26 cellular contexts compared by ENCODE assay signal in the genomic region with DNA sequence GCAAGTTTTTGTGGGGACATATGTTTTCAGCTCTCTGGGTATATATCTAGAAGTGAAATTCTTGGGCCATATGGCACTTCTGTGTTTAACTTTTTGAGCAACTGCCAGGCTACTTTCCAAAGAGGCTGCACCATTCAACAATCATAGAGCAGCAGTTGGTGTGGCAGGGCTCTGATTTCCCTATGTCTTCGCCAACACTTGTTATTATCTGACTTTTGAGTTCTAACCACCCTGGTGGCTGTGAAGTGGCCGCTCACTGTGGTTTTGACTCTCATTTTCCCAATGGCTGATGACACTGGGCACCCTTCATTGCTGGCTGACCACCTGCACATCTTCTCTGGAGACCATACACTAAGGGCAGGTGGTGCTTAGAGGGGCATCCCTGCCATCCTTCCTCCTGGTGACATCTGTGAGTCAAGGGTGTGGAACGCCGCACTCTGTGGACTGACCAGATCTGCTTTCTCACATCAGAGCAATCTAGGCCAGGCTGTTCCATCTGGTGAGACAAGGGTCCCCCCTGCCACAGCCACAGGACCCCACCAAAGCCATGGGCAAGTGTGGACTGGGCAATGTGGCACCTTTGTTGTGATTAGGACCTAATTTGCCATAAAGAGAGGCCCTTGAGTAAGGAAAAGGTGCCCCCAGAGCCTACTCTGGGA. TPM values are rescaled to one million over a fixed set of nuclear protein-coding genes. Genes with fewer than 3 reads are reported as not detected.
"Had no signal": no experiment of that assay in that cellular context is flagged by ENCODE, and none has a peak within 500 bp of the region (broad histone marks: within the 10 kb centered on the region; RNA-seq: fewer than 3 reads in every experiment).

No MANE protein-coding gene starts in this region.

- H3K4me3 ChIP-seq: gastroesophageal sphincter, mucosa of descending colon, smooth muscle cell, thyroid gland had no signal

- ATAC-seq: activated CD8-positive, alpha-beta memory T cell treated with anti-CD3 and anti-CD28 coated beads, Interleukin-2, amount 10 ng/mL, durations not matched to agents 7 days and 5 days; gastroesophageal sphincter; left cardiac atrium; mucosa of descending colon; sciatic nerve; T-helper 17 cell had no signal

- DNase-seq: activated CD4-positive, alpha-beta memory T cell treated with anti-CD3 and anti-CD28 coated beads, Interleukin-2, amount 10 ng/mL, durations not matched to agents 7 days and 5 days; activated CD4-positive, alpha-beta T cell treated with anti-CD3 and anti-CD28 coated beads for 48 hours; activated CD4-positive, CD25-positive, alpha-beta regulatory T cell; activated CD8-positive, alpha-beta memory T cell treated with anti-CD3 and anti-CD28 coated beads, Interleukin-2, amount 10 ng/mL, durations not matched to agents 7 days and 5 days; activated naive CD8-positive, alpha-beta T cell treated with anti-CD3 and anti-CD28 coated beads for 36 hours; cortex of kidney; head of caudate nucleus; hypothalamus; left cardiac atrium; nephron progenitor cell; stimulated activated CD4-positive, alpha-beta T cell treated with anti-CD3 and anti-CD28 coated beads, Interleukin-4, amount 100 ng/mL, for 1 hour; substantia nigra; SW 1271; T-helper 17 cell; thyroid gland had no signal

- H3K9me3 ChIP-seq: thyroid gland had no signal

- H3K27ac ChIP-seq: epithelial cell of prostate, gastroesophageal sphincter, parathyroid adenoma, thyroid gland had no signal

- H3K27me3 ChIP-seq: gastroesophageal sphincter, thyroid gland had no signal

- H3K27me3 Mint-ChIP-seq: activated CD4-positive, alpha-beta memory T cell treated with anti-CD3 and anti-CD28 coated beads, Interleukin-2, amount 10 ng/mL, durations not matched to agents 7 days and 5 days; activated CD8-positive, alpha-beta memory T cell treated with anti-CD3 and anti-CD28 coated beads, Interleukin-2, amount 10 ng/mL, durations not matched to agents 7 days and 5 days; activated naive CD8-positive, alpha-beta T cell treated with anti-CD3 and anti-CD28 coated beads for 36 hours; stimulated activated naive CD8-positive, alpha-beta T cell treated with anti-CD3 and anti-CD28 coated beads, Interleukin-15, Interleukin-2, amounts not matched to agents 100 ng/mL and 50 ng/mL, for 24 hours; T-helper 17 cell had no signal

- H3K27ac Mint-ChIP-seq: activated CD4-positive, alpha-beta memory T cell treated with anti-CD3 and anti-CD28 coated beads, Interleukin-2, amount 10 ng/mL, durations not matched to agents 7 days and 5 days; activated CD8-positive, alpha-beta memory T cell treated with anti-CD3 and anti-CD28 coated beads, Interleukin-2, amount 10 ng/mL, durations not matched to agents 7 days and 5 days; activated naive CD8-positive, alpha-beta T cell treated with anti-CD3 and anti-CD28 coated beads for 36 hours; activated T-helper 1 cell treated with anti-CD3 and anti-CD28 coated beads, Interleukin-12 subunit alpha, Interleukin-12 subunit beta, Interleukin-2, Interleukin-4 antibody, amounts not matched to agents 30 ng/mL and 10 ng/mL and 1 ng/mL, durations not matched to agents 14 hours and 24 hours and 36 hours; memory B cell; nephron progenitor cell; stimulated activated naive CD8-positive, alpha-beta T cell treated with anti-CD3 and anti-CD28 coated beads, Interleukin-15, Interleukin-2, amounts not matched to agents 100 ng/mL and 50 ng/mL, for 24 hours had no signal

- H3K4me1 Mint-ChIP-seq: memory B cell had no signal

- H3K9me3 Mint-ChIP-seq: stimulated activated naive CD8-positive, alpha-beta T cell treated with anti-CD3 and anti-CD28 coated beads, Interleukin-15, Interleukin-2, amounts not matched to agents 100 ng/mL and 50 ng/mL, for 24 hours had no signal

- H3K36me3 Mint-ChIP-seq: activated naive CD8-positive, alpha-beta T cell treated with anti-CD3 and anti-CD28 coated beads for 36 hours had no signal

- H3K4me3 Mint-ChIP-seq: activated CD4-positive, alpha-beta memory T cell treated with anti-CD3 and anti-CD28 coated beads, Interleukin-2, amount 10 ng/mL, durations not matched to agents 7 days and 5 days; activated CD8-positive, alpha-beta memory T cell treated with anti-CD3 and anti-CD28 coated beads, Interleukin-2, amount 10 ng/mL, durations not matched to agents 7 days and 5 days; activated naive CD8-positive, alpha-beta T cell treated with anti-CD3 and anti-CD28 coated beads for 36 hours; activated T-helper 1 cell treated with anti-CD3 and anti-CD28 coated beads, Interleukin-12 subunit alpha, Interleukin-12 subunit beta, Interleukin-2, Interleukin-4 antibody, amounts not matched to agents 30 ng/mL and 10 ng/mL and 1 ng/mL, durations not matched to agents 14 hours and 24 hours and 36 hours; memory B cell; nephron progenitor cell; stimulated activated naive CD8-positive, alpha-beta T cell treated with anti-CD3 and anti-CD28 coated beads, Interleukin-15, Interleukin-2, amounts not matched to agents 100 ng/mL and 50 ng/mL, for 24 hours; T-helper 17 cell had no signal

- H3K36me3 ChIP-seq: thyroid gland had no signal

RNA-seq across cellular contexts. Expression of gene ZFYVE28, which starts 49.5 kb away (rescaled TPM):
- polyA plus RNA-seq: smooth muscle cell had no signal

RNA-seq across cellular contexts. Expression of gene CFAP99, which starts 49.8 kb away (rescaled TPM):
- total RNA-seq: activated CD8-positive, alpha-beta memory T cell treated with anti-CD3 and anti-CD28 coated beads, Interleukin-2, amount 10 ng/mL, durations not matched to agents 7 days and 5 days; activated naive CD8-positive, alpha-beta T cell treated with anti-CD3 and anti-CD28 coated beads for 36 hours; activated T-helper 1 cell treated with anti-CD3 and anti-CD28 coated beads, Interleukin-12 subunit alpha, Interleukin-12 subunit beta, Interleukin-2, Interleukin-4 antibody, amounts not matched to agents 30 ng/mL and 10 ng/mL and 1 ng/mL, durations not matched to agents 14 hours and 24 hours and 36 hours; bronchial epithelial cell; gastroesophageal sphincter; left cardiac atrium; sciatic nerve; smooth muscle cell; urinary bladder had no signal
- polyA plus RNA-seq: smooth muscle cell had no signal
